Comparison of ENCODE assay signal across 1 cellular context in genomic region chr4:1721666-1722550, GRCh38.
TF ChIP-seq lines count a peak whose summit lies in the region.

No MANE protein-coding gene starts in this region.

TF ChIP-seq in K562, 482 proteins besides CTCF, POLR2A, EP300 and RAD21 (continued from another document):
- no peak for TF ChIP-seq ZNF592 (IDR thresholded peaks at IDR 0.05)
- TF ChIP-seq STAT5A (IDR thresholded peaks at IDR 0.05; ENCODE audit: borderline replicate concordance, low read length): no peak
- TF ChIP-seq CBX2 (IDR thresholded peaks at IDR 0.05; ENCODE audit: insufficient read depth, low read length, poor library complexity, severe bottlenecking): no peak
- 0 out of 2 replicates have a peak, but pooled peaks have one; percentile 44 for TF ChIP-seq FOXK1 (CRISPR knock-in tag; IDR thresholded peaks at IDR 0.05; ENCODE audit: borderline replicate concordance)
- TF ChIP-seq TEAD1 (CRISPR knock-in tag; IDR thresholded peaks at IDR 0.05): peak in 1 of 2 experiments; percentile 18; a peak in 1 of 4 replicates
- no peak for TF ChIP-seq NFIC (IDR thresholded peaks at IDR 0.05)
- TF ChIP-seq ZBTB17 (CRISPR knock-in tag; IDR thresholded peaks at IDR 0.05): no peak
- no peak for TF ChIP-seq KHSRP (IDR thresholded peaks at IDR 0.05)
- TF ChIP-seq HMG20B (CRISPR knock-in tag; IDR thresholded peaks at IDR 0.05): no peak
- TF ChIP-seq EGR1 (conservative IDR thresholded peaks at IDR 0.05): peak; percentile 24; the same call in 1 of the 2 replicates
- peak in 1 of 2 experiments; percentile 12; a peak in 1 of 4 replicates for TF ChIP-seq MNT (conservative IDR thresholded peaks at IDR 0.05)
- peak; percentile 67; the same call in 1 of the 2 replicates for TF ChIP-seq AFF4 (CRISPR knock-in tag; IDR thresholded peaks at IDR 0.05)
- TF ChIP-seq CHD1 (IDR thresholded peaks at IDR 0.05; ENCODE audit: low read length): peak; percentile 32
- TF ChIP-seq ZBTB7A (IDR thresholded peaks at IDR 0.05; ENCODE audit: borderline replicate concordance, control insufficient read depth, low read depth, low read length): peak; percentile 2; the same call in 1 of the 2 replicates
- peak; percentile 60 for TF ChIP-seq KDM5B (IDR thresholded peaks at IDR 0.05; ENCODE audit: insufficient replicate concordance, low read depth, low read length)
- TF ChIP-seq ZNF121 (CRISPR knock-in tag; conservative IDR thresholded peaks at IDR 0.05): no peak
